29 cellular contexts compared by ENCODE assay signal in genomic region chr3:159429702-159430101, GRCh38.
"Had no signal": no experiment of that assay in that cellular context is flagged by ENCODE, and none has a peak within 500 bp of the region (broad histone marks: within the 10 kb centered on the region; RNA-seq: fewer than 3 reads in every experiment).

No MANE protein-coding gene starts in this region.

- H2AFZ ChIP-seq: hepatocyte had no signal

- DNase-seq: activated B cell treated with CpG ODN at 0.5 μM for 24 hours; activated CD4-positive, alpha-beta T cell treated with anti-CD3 and anti-CD28 coated beads for 48 hours; activated CD4-positive, alpha-beta T cell treated with anti-CD3 and anti-CD28 coated beads, Interleukin-2, amount 50 U/mL, for 1 hour; activated CD4-positive, alpha-beta T cell treated with anti-CD3 and anti-CD28 coated beads, Interleukin-2, amount 50 U/mL, for 48 hours; activated CD8-positive, alpha-beta memory T cell treated with anti-CD3 and anti-CD28 coated beads for 24 hours; activated CD8-positive, alpha-beta T cell treated with anti-CD3 and anti-CD28 coated beads for 36 hours; activated effector memory CD4-positive, alpha-beta T cell treated with anti-CD3 and anti-CD28 coated beads, Interleukin-2, amount 50 U/mL, for 16 hours; activated naive CD4-positive, alpha-beta T cell treated with anti-CD3 and anti-CD28 coated beads for 36 hours; activated naive CD8-positive, alpha-beta T cell treated with anti-CD3 and anti-CD28 coated beads for 36 hours; activated naive CD8-positive, alpha-beta T cell treated with anti-CD3 and anti-CD28 coated beads, Interleukin-2, amount 50 U/mL, for 24 hours; activated T-cell treated with anti-CD3 and anti-CD28 coated beads, Interleukin-2, amount 50 U/mL, for 1 hour; activated T-cell treated with anti-CD3 and anti-CD28 coated beads, Interleukin-2, amount 50 U/mL, for 48 hours; adrenal gland; amygdala; aorta; body of pancreas; caudate nucleus; cortex of kidney; dermis blood vessel endothelial cell; effector CD4-positive, alpha-beta T cell; effector memory CD8-positive, alpha-beta T cell; erythroblast; esophagus squamous epithelium; foreskin melanocyte; heart right ventricle; T1000; WERI-Rb-1 had no signal

- H3K9me3 ChIP-seq: adrenal gland, body of pancreas, esophagus squamous epithelium, gastroesophageal sphincter, heart right ventricle had no signal

- H3K4me2 ChIP-seq: hepatocyte had no signal

- H3K79me2 ChIP-seq: hepatocyte had no signal

- H3K36me3 ChIP-seq: adrenal gland, esophagus squamous epithelium, gastroesophageal sphincter, heart right ventricle, WERI-Rb-1 had no signal

- H3K4me3 ChIP-seq: adrenal gland, body of pancreas, esophagus squamous epithelium, gastroesophageal sphincter, heart right ventricle, hepatocyte had no signal

- H3K27me3 ChIP-seq: adrenal gland, body of pancreas, esophagus squamous epithelium, gastroesophageal sphincter, heart right ventricle, hepatocyte had no signal

- H3K27ac ChIP-seq: adrenal gland, body of pancreas, esophagus squamous epithelium, gastroesophageal sphincter, heart right ventricle, hepatocyte, WERI-Rb-1 had no signal
